Comparison of ENCODE assay signal across 1 cellular context in genomic region chr16:660459-661183, GRCh38.
TF ChIP-seq lines count a peak whose summit lies in the region.

No MANE protein-coding gene starts in this region.

TF ChIP-seq in H1, 55 proteins besides CTCF, POLR2A, EP300 and RAD21:
- TF ChIP-seq YY1 (IDR thresholded peaks at IDR 0.05; ENCODE audit: low read depth, low read length) (peak; percentile 57; the same call in 1 of the 2 replicates), TAF7 (optimal IDR thresholded peaks at IDR 0.05; ENCODE audit: borderline replicate concordance, low read depth, low read length) (peak; percentile 15), TBP (IDR thresholded peaks at IDR 0.05; ENCODE audit: low read depth, low read length) (no peak; the same call in none of the 2 replicates), MAX (IDR thresholded peaks at IDR 0.05) (peak; percentile 86), SP1 (IDR thresholded peaks at IDR 0.05; ENCODE audit: low read depth, low read length) (peak; percentile 57; the same call in 1 of the 2 replicates), GTF2F1 (IDR thresholded peaks at IDR 0.05; ENCODE audit: borderline replicate concordance, low read depth, low read length) (no peak), GABPA (IDR thresholded peaks at IDR 0.05; ENCODE audit: borderline replicate concordance, insufficient read depth, low read length) (peak; percentile 62; the same call in 1 of the 2 replicates), CHD1 (IDR thresholded peaks at IDR 0.05; ENCODE audit: low read depth, low read length) (no peak), SP2 (IDR thresholded peaks at IDR 0.05; ENCODE audit: low read length) (no peak), TAF1 (IDR thresholded peaks at IDR 0.05; ENCODE audit: low read depth, low read length) (0 out of 2 replicates have a peak, but pooled peaks have one; percentile 60), NANOG (IDR thresholded peaks at IDR 0.05; ENCODE audit: insufficient read depth, low read depth, low read length, poor library complexity, severe bottlenecking) (peak; percentile 3)
